Comparison of ENCODE assay signal across 8 cellular contexts in the genomic region with DNA sequence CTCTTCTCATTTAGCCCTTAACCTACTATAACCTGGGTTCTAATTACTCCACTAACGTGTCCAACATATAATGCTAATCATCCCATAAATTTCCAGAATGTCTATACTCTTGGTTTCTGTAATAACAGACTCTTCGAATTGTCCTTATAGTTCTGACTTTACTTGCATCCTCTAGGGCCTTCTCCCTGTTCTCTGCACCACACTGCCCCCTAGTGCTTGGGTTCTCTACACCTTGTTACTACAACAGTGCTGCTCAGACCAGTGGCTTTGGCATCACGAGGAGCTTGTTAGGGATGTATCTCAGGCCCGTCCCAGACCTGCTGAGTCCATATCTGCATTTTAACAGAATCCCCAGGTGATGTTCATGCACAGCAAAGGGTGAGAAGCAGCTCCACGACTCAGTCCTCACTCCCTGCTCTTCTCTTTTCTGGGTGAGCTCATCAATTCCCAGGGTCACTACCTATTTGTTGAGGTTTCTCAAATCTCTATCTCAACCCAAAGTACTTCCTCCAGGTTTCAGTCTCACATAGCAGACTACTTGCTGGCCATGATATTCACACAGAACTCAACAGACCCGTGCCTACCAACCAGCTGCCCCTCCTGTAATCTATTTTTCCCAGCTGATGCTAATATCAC. TPM values are rescaled to one million over a fixed set of nuclear protein-coding genes. Genes with fewer than 3 reads are reported as not detected.
DNase-seq lines count a peak whose midpoint lies in the region; ATAC-seq and TF ChIP-seq lines count a peak whose summit lies in the region.

No MANE protein-coding gene starts in this region.

- H3K4me3 ChIP-seq in BE2C (ENCODE audit: low read depth, low read length) (no peak overlapping the region), WI38 (ENCODE audit: low read depth, low read length) (no peak overlapping the region), cardiac fibroblast (replicated peaks in 1 of 2; ENCODE audit: low read depth in 2 of 2, low read length in 2 of 2) (no peak overlapping the region)

- TF ChIP-seq CTCF in BE2C (IDR thresholded peaks at IDR 0.05; ENCODE audit: low read depth, low read length) (peak; percentile 95), WI38 (IDR thresholded peaks at IDR 0.05; ENCODE audit: low read depth, low read length) (peak; percentile 83), cardiac fibroblast (IDR thresholded peaks at IDR 0.05; ENCODE audit: low read depth, low read length) (peak; percentile 88)

- H3K9me3 ChIP-seq in BE2C = no peaks in the 10 kb centered on the region

- no peaks in the 10 kb centered on the region; the same call in 1 of the 2 replicates for H3K4me1 ChIP-seq in BE2C

- ATAC-seq in GM19025 (IDR thresholded peaks at IDR 0.05; ENCODE audit: low read depth, unreplicated experiment) = peak; percentile 93
- peak; percentile 89 for ATAC-seq in HG03159 (IDR thresholded peaks at IDR 0.05; ENCODE audit: unreplicated experiment)

- no peaks in the 10 kb centered on the region for H3K36me3 ChIP-seq in BE2C

- DNase-seq in BE2C (peak; percentile 97), NCI-H2227 (lab: John Stamatoyannopoulos, UW; ENCODE audit: unreplicated experiment) (peak; percentile 88), cardiac fibroblast (ENCODE audit: low read depth in 2 of 2) (peak; percentile 89), kidney tubule cell (ENCODE audit: low spot score) (peak; percentile 82)
- peak; percentile 90 to 95 for DNase-seq in stimulated activated CD4-positive, alpha-beta T cell treated with anti-CD3 and anti-CD28 coated beads, Interleukin-4, amount 100 ng/mL, for 48 hours (ENCODE audit: low read depth in 2 of 2)

- H3K27me3 ChIP-seq in BE2C = no peaks in the 10 kb centered on the region

RNA-seq across cellular contexts. Expression of gene DDX1, which starts 14.5 kb away (rescaled TPM):
- polyA plus RNA-seq in BE2C (2012; ENCODE audit: insufficient read depth, insufficient read length, low read depth) = 109 TPM

RNA-seq across cellular contexts. Expression of gene NBAS, which starts 16.1 kb away (rescaled TPM):
- polyA plus RNA-seq in BE2C (2012; ENCODE audit: insufficient read depth, insufficient read length, low read depth) = 29.5 TPM
